Comparison of ENCODE assay signal across 8 cellular contexts in the genomic region with DNA sequence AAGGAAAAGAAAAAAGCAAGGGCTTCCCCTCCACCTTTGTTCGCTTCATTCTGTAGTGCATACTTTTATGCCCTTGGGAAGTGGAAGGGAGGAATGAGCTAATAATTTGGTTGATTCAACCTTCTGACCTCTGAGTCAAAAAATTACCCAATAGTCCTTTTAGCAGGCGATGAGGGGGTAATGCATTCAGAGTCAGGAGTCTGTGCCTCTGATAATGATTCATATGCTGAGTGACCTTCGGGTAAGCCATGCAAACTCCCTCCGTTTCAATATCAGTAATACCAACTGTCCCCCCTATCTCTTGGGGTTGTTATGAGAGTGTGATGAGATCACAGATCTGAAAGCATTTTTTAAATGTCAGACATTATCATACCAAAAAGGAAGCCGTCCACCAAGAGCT. TPM values are rescaled to one million over a fixed set of nuclear protein-coding genes. Genes with fewer than 3 reads are reported as not detected.
DNase-seq lines count a peak whose midpoint lies in the region; ATAC-seq and TF ChIP-seq lines count a peak whose summit lies in the region.

No MANE protein-coding gene starts in this region.

- POLR2A ChIA-PET in CD8-positive, alpha-beta memory T cell (lab: Charles Lee): no interaction called here

- DNase-seq in GM03348 (ENCODE audit: low spot score): peak; percentile 64
- peak; percentile 88 for DNase-seq in fibroblast of the aortic adventitia (ENCODE audit: low read depth)
- DNase-seq in G401 (ENCODE audit: low spot score): no peak
- DNase-seq in CD8-positive, alpha-beta memory T cell: no peak
- no peak for DNase-seq in NOMO-1 (lab: John Stamatoyannopoulos, UW; ENCODE audit: unreplicated experiment in 2 of 2)
- no peak for DNase-seq in NAMALWA (ENCODE audit: low spot score)

- H3K27me3 Mint-ChIP-seq in CD8-positive, alpha-beta memory T cell: peaks cover 0 to 2% of the 10 kb centered on the region in 2 donors

- H3K9me3 Mint-ChIP-seq in CD8-positive, alpha-beta memory T cell: peaks cover 0 to 3% (median 2%) of the 10 kb centered on the region in 5 donors

- H3K9me3 ChIP-seq in CD8-positive, alpha-beta memory T cell (ENCODE audit: low read length): no peaks in the 10 kb centered on the region

- peak overlapping the region in 1 of 8 donors; percentile 5 for H3K27ac Mint-ChIP-seq in CD8-positive, alpha-beta memory T cell

- H3K36me3 Mint-ChIP-seq in CD8-positive, alpha-beta memory T cell: no peaks in the 10 kb centered on the region

- TF ChIP-seq CTCF in fibroblast of the aortic adventitia (IDR thresholded peaks at IDR 0.05; ENCODE audit: insufficient read depth, low read length): no peak

- H3K27ac ChIP-seq in CD8-positive, alpha-beta memory T cell (ENCODE audit: low read depth, low read length): no peak overlapping the region

- CTCF ChIA-PET in CD8-positive, alpha-beta memory T cell (lab: Charles Lee): no interaction called here

- in situ Hi-C loops in G401 (cut with HindIII; ENCODE audit: low sequenced_read_pairs): no loop called here

- H3K27me3 ChIP-seq in CD8-positive, alpha-beta memory T cell (ENCODE audit: insufficient read depth, low read length, poor library complexity, severe bottlenecking): no peaks in the 10 kb centered on the region

- H3K4me1 ChIP-seq in CD8-positive, alpha-beta memory T cell (ENCODE audit: insufficient read depth, low read length): no peaks in the 10 kb centered on the region

- peaks cover 0 to 3% (median 0%) of the 10 kb centered on the region in 3 donors for H3K4me1 Mint-ChIP-seq in CD8-positive, alpha-beta memory T cell

- H3K4me3 Mint-ChIP-seq in CD8-positive, alpha-beta memory T cell: no peak overlapping the region

- no peak overlapping the region for H3K4me3 ChIP-seq in fibroblast of the aortic adventitia (ENCODE audit: low read depth, low read length)
- no peak overlapping the region for H3K4me3 ChIP-seq in CD8-positive, alpha-beta memory T cell (ENCODE audit: low read length)

- ATAC-seq in GM21447 (IDR thresholded peaks at IDR 0.05; ENCODE audit: unreplicated experiment): peak; percentile 98
- ATAC-seq in HG03565 (IDR thresholded peaks at IDR 0.05; ENCODE audit: unreplicated experiment): peak; percentile 96

- no peaks in the 10 kb centered on the region for H3K36me3 ChIP-seq in CD8-positive, alpha-beta memory T cell (ENCODE audit: insufficient read depth, low read length)

RNA-seq across cellular contexts. Expression of gene ACSL4, which starts 41.6 kb away (rescaled TPM):
- 82.2 and 260 TPM in 2 replicates for total RNA-seq in fibroblast of the aortic adventitia (ENCODE audit: low replicate concordance)
- 0.71 TPM in 1 of 2 replicates, not detected in the other for total RNA-seq in G401 (2014; rRNA removed; shearing (Covaris generic))
- total RNA-seq in CD8-positive, alpha-beta memory T cell: 10 to 100 TPM; 69.6 to 72.4 TPM
- polyA plus RNA-seq in CD8-positive, alpha-beta memory T cell: 12.7 TPM

Comparison
In these comparisons a context has a peak if more than half of its experiments do, and no peak if none do; other contexts are left out.
1. DNase-seq: peak in GM03348 (single experiment) and fibroblast of the aortic adventitia (single experiment); none in G401 (single experiment), CD8-positive, alpha-beta memory T cell (0 of 5), NOMO-1 (0 of 2) and NAMALWA (single experiment).
2. RNA of gene ACSL4, which starts 41.6 kb away (total RNA-seq): 82.2 to 260 TPM in fibroblast of the aortic adventitia and 69.6 to 72.4 TPM in CD8-positive, alpha-beta memory T cell; 0.71 TPM in G401; every median in the first group is over 10 times any median in the second.